In genomic region chr1:70222716-70223235, GRCh38 we compare ENCODE assay signal across 8 cellular contexts. TPM values are rescaled to one million over a fixed set of nuclear protein-coding genes. Genes with fewer than 3 reads are reported as not detected.
DNase-seq lines count a peak whose midpoint lies in the region; TF ChIP-seq lines count a peak whose summit lies in the region.
"Had no signal": no experiment of that assay in that cellular context is flagged by ENCODE, and none has a peak within 500 bp of the region (broad histone marks: within the 10 kb centered on the region; RNA-seq: fewer than 3 reads in every experiment).

No MANE protein-coding gene starts in this region.

- TF ChIP-seq CTCF in VCaP (conservative IDR thresholded peaks at IDR 0.05): no peak

- H3K9me3 ChIP-seq in HAP-1 (no peaks in the 10 kb centered on the region), skeletal muscle satellite cell (replicated peaks; ENCODE audit: low read length) (no peaks in the 10 kb centered on the region)

- H3K9ac ChIP-seq in skeletal muscle satellite cell (ENCODE audit: low read depth, low read length): peak overlapping the region; percentile 97

- DNase-seq in HAP-1 (ENCODE audit: low spot score in 2 of 2) (no peak), fibroblast of peridontal ligament (ENCODE audit: extremely low read depth) (peak; percentile 13), hepatic stellate cell (ENCODE audit: low spot score) (no peak), GDM1 (lab: John Stamatoyannopoulos, UW) (no peak)
- DNase-seq in stimulated activated CD4-positive, alpha-beta T cell treated with anti-CD3 and anti-CD28 coated beads, Interleukin-15, amount 100 ng/mL, for 24 hours: no peak
- DNase-seq: hypothalamus had no signal

- in situ Hi-C loops in HAP-1 (cut with MboI; ENCODE audit: low sequenced_read_pairs): no loop called here

- H3K4me1 ChIP-seq in HAP-1: peaks cover 34% of the 10 kb centered on the region
- H3K4me1 ChIP-seq in skeletal muscle satellite cell (ENCODE audit: control insufficient read depth, insufficient read depth, low read length): peaks cover 32% of the 10 kb centered on the region

- H3K27me3 ChIP-seq in HAP-1 (ENCODE audit: low read depth): no peaks in the 10 kb centered on the region
- no peaks in the 10 kb centered on the region for H3K27me3 ChIP-seq in skeletal muscle satellite cell (ENCODE audit: control insufficient read depth, insufficient read depth, low read length)

- peaks cover 30% of the 10 kb centered on the region for H3K36me3 ChIP-seq in HAP-1 (replicated peaks)
- H3K36me3 ChIP-seq in skeletal muscle satellite cell (ENCODE audit: insufficient read depth, low read length): peaks cover 37% of the 10 kb centered on the region

- H3K4me2 ChIP-seq in skeletal muscle satellite cell (ENCODE audit: low read length): peak overlapping the region; percentile 86

- H3K4me3 ChIP-seq in HAP-1 (peak overlapping the region; percentile 74), skeletal muscle satellite cell (ENCODE audit: low read length) (peak overlapping the region; percentile 98)

- peak overlapping the region; percentile 98 for H3K27ac ChIP-seq in VCaP

RNA-seq across cellular contexts. Expression of gene SRSF11, which starts 1.6 kb away (rescaled TPM):
- 79.1 and 82.8 TPM in 2 replicates for total RNA-seq in skeletal muscle satellite cell (2012; rRNA removed)

RNA-seq across cellular contexts. Expression of gene LRRC40, which starts 17.4 kb away (rescaled TPM):
- 22.1 and 24.8 TPM in 2 replicates for total RNA-seq in skeletal muscle satellite cell (2012; rRNA removed)
